Comparison of ENCODE assay signal across 10 cellular contexts in the genomic region with DNA sequence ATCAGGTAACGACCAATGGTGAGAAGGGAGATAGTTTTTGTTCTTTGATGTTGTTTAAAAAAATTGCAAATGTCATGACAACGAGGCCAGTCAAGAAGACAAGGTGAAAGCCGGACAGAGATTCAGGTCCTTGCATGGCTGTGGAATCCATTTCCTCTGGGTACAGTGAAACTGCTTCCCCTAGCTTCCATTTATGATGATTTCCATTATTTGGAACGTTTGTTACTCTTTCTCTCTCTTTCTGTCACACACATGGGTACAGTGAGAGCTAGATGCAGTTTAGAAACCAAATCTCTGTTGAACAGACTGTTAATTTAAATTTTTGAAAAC. TPM values are rescaled to one million over a fixed set of nuclear protein-coding genes. Genes with fewer than 3 reads are reported as not detected.
DNase-seq lines count a peak whose midpoint lies in the region; ATAC-seq and TF ChIP-seq lines count a peak whose summit lies in the region.
"Had no signal": no experiment of that assay in that cellular context is flagged by ENCODE, and none has a peak within 500 bp of the region (broad histone marks: within the 10 kb centered on the region; RNA-seq: fewer than 3 reads in every experiment).

No MANE protein-coding gene starts in this region.

- DNase-seq in heart right ventricle (no peak), left cardiac atrium (no peak), choroid plexus epithelial cell (ENCODE audit: low read depth) (no peak), vagina (ENCODE audit: extremely low spot score in 2 of 2) (no peak), HEK293T (ENCODE audit: extremely low spot score) (no peak), H4 (ENCODE audit: low spot score) (no peak)
- no peak for DNase-seq in naive thymus-derived CD4-positive, alpha-beta T cell

- ATAC-seq in heart right ventricle (peak in 2 of 8 donors; percentile 36 to 48), left cardiac atrium (no peak)
- no peak for ATAC-seq in naive thymus-derived CD4-positive, alpha-beta T cell

- intact Hi-C loops in heart right ventricle (cut with DNase I) (no loop called here), left cardiac atrium (cut with DNase I) (no loop called here), vagina (cut with DNase I) (no loop called here)
- intact Hi-C loops in naive thymus-derived CD4-positive, alpha-beta T cell (cut with micrococcal nuclease), result no loop called here

- peak overlapping the region in 8 of 10 donors; percentile 27 to 59 (median 44) for H3K4me3 ChIP-seq in heart right ventricle
- peak overlapping the region; percentile 43 for H3K4me3 ChIP-seq in choroid plexus epithelial cell (ENCODE audit: low read depth, low read length)
- peak overlapping the region; percentile 64 to 78 for H3K4me3 ChIP-seq in mucosa of rectum (ENCODE audit: low read length in 2 of 2)
- peak overlapping the region; percentile 28 to 47 for H3K4me3 ChIP-seq in vagina
- no peak overlapping the region for H3K4me3 ChIP-seq in naive thymus-derived CD4-positive, alpha-beta T cell (ENCODE audit: low read length)

- H3K27me3 Mint-ChIP-seq in naive thymus-derived CD4-positive, alpha-beta T cell, result peaks cover 26 to 33% (median 30%) of the 10 kb centered on the region in 5 donors

- H3K4me1 ChIP-seq in heart right ventricle, result peaks cover 0 to 40% (median 16%) of the 10 kb centered on the region in 9 donors
- H3K4me1 ChIP-seq in mucosa of rectum (ENCODE audit: control insufficient read depth in 2 of 2, insufficient read depth in 2 of 2, low read length in 2 of 2), result peaks cover 17 to 37% of the 10 kb centered on the region in 2 donors
- peaks cover 15% of the 10 kb centered on the region for H3K4me1 ChIP-seq in vagina
- no peaks in the 10 kb centered on the region for H3K4me1 ChIP-seq in naive thymus-derived CD4-positive, alpha-beta T cell (ENCODE audit: control insufficient read depth in 2 of 2, insufficient read depth in 2 of 2, low read length in 2 of 2)

- no peak overlapping the region for H3K27ac Mint-ChIP-seq in naive thymus-derived CD4-positive, alpha-beta T cell
- H3K27ac Mint-ChIP-seq: activated naive CD4-positive, alpha-beta T cell treated with anti-CD3 and anti-CD28 coated beads, Interleukin-2, amount 50 U/mL, for 24 hours had no signal

- H3K4me3 Mint-ChIP-seq in naive thymus-derived CD4-positive, alpha-beta T cell, result peak overlapping the region in 4 of 10 donors; percentile 14 to 48 (median 23)
- H3K4me3 Mint-ChIP-seq: activated naive CD4-positive, alpha-beta T cell treated with anti-CD3 and anti-CD28 coated beads, Interleukin-2, amount 50 U/mL, for 24 hours had no signal

- 17 to 18% methylated on average over 4 of the region's 4 CpGs for WGBS in heart right ventricle, 2 donors

- H3K27me3 ChIP-seq in heart right ventricle, result peaks cover 0 to 8% (median 0%) of the 10 kb centered on the region in 7 donors
- H3K27me3 ChIP-seq in mucosa of rectum (ENCODE audit: control insufficient read depth in 2 of 2, insufficient read depth in 2 of 2, low read length in 2 of 2), result no peaks in the 10 kb centered on the region
- H3K27me3 ChIP-seq in vagina, result no peaks in the 10 kb centered on the region
- H3K27me3 ChIP-seq in naive thymus-derived CD4-positive, alpha-beta T cell (ENCODE audit: control insufficient read depth in 2 of 2, insufficient read depth in 2 of 2, low read length in 2 of 2), result no peaks in the 10 kb centered on the region

- no peaks in the 10 kb centered on the region for H3K36me3 Mint-ChIP-seq in naive thymus-derived CD4-positive, alpha-beta T cell
- H3K36me3 Mint-ChIP-seq: activated naive CD4-positive, alpha-beta T cell treated with anti-CD3 and anti-CD28 coated beads, Interleukin-2, amount 50 U/mL, for 24 hours had no signal

- H3K36me3 ChIP-seq in heart right ventricle, result no peaks in the 10 kb centered on the region
- no peaks in the 10 kb centered on the region for H3K36me3 ChIP-seq in mucosa of rectum (ENCODE audit: control insufficient read depth in 2 of 2, insufficient read depth in 2 of 2, low read length in 2 of 2)
- no peaks in the 10 kb centered on the region for H3K36me3 ChIP-seq in vagina
- no peaks in the 10 kb centered on the region for H3K36me3 ChIP-seq in naive thymus-derived CD4-positive, alpha-beta T cell (ENCODE audit: control insufficient read depth in 2 of 3, insufficient read depth in 3 of 3, low read length in 3 of 3)

- CTCF ChIA-PET in naive thymus-derived CD4-positive, alpha-beta T cell (lab: Charles Lee), result interaction anchor here (1.4 kb wide), 1 partner anchor 10 kb away, joined by 8 read pairs; no protein-coding TSS in a partner anchor
- CTCF ChIA-PET in HEK293T (lab: Yijun Ruan, JAX), result interaction anchor here (0.6 to 2.3 kb wide), 6 partner anchors 10 to 422 kb away, joined by 3 to 17 read pairs (median 3); no protein-coding TSS in a partner anchor

- peaks cover 3 to 20% (median 11%) of the 10 kb centered on the region in 7 donors for H3K4me1 Mint-ChIP-seq in naive thymus-derived CD4-positive, alpha-beta T cell

- no peak for TF ChIP-seq POLR2A in vagina (IDR thresholded peaks at IDR 0.05)

- H3K27ac ChIP-seq in heart right ventricle (peak overlapping the region; percentile 59 to 95 (median 82)), mucosa of rectum (ENCODE audit: low read depth in 2 of 2, low read length in 2 of 2) (peak overlapping the region; percentile 92 to 97), vagina (no peak overlapping the region)
- H3K27ac ChIP-seq in naive thymus-derived CD4-positive, alpha-beta T cell (ENCODE audit: low read depth, low read length), result no peak overlapping the region
- H3K27ac ChIP-seq: KMS-11 had no signal

- H3K9me3 ChIP-seq in heart right ventricle (no peaks in the 10 kb centered on the region), mucosa of rectum (ENCODE audit: control insufficient read depth in 2 of 2, low read length in 2 of 2) (no peaks in the 10 kb centered on the region), vagina (no peaks in the 10 kb centered on the region)
- H3K9me3 ChIP-seq in naive thymus-derived CD4-positive, alpha-beta T cell (ENCODE audit: control insufficient read depth in 2 of 3, low read length in 3 of 3), result no peaks in the 10 kb centered on the region

- POLR2A ChIA-PET in naive thymus-derived CD4-positive, alpha-beta T cell (lab: Charles Lee), result no interaction called here
- POLR2A ChIA-PET in HEK293T (lab: Yijun Ruan, JAX), result interaction anchor here (0.8 to 1.8 kb wide), 16 partner anchors 9 to 364 kb away, joined by 3 to 13 read pairs (median 4); partner anchors contain the start of gene MSH2

- H3K9me3 Mint-ChIP-seq in naive thymus-derived CD4-positive, alpha-beta T cell, result no peaks in the 10 kb centered on the region
- H3K9me3 Mint-ChIP-seq: activated naive CD4-positive, alpha-beta T cell treated with anti-CD3 and anti-CD28 coated beads, Interleukin-2, amount 50 U/mL, for 24 hours had no signal

- TF ChIP-seq CTCF in heart right ventricle (IDR thresholded peaks at IDR 0.05) (no peak), choroid plexus epithelial cell (conservative IDR thresholded peaks at IDR 0.05; ENCODE audit: low read depth, low read length) (no peak), vagina (IDR thresholded peaks at IDR 0.05) (no peak)

- peak overlapping the region; percentile 81 to 86 for H3K9ac ChIP-seq in mucosa of rectum (ENCODE audit: low read depth in 1 of 2, low read length in 2 of 2)
- H3K9ac ChIP-seq: KMS-11 had no signal

TF ChIP-seq in HEK293T, 16 proteins besides CTCF, POLR2A, EP300 and RAD21:
- no peak for TF ChIP-seq FOXK2 (IDR thresholded peaks at IDR 0.05)
- no peak for TF ChIP-seq HDGF (IDR thresholded peaks at IDR 0.05; ENCODE audit: borderline replicate concordance)
TF ChIP-seq in HEK293T: peak in this region for 0.

RNA-seq across cellular contexts. Expression of gene EPCAM, which starts 23.6 kb away (rescaled TPM):
- 1 to 10 TPM in 2 of 10 donors, under 1 TPM in 5, not detected in 3; 0.16 to 2.9 (median 0.46) TPM for total RNA-seq in heart right ventricle
- under 1 TPM; 0.07 to 0.15 TPM for polyA plus RNA-seq in heart right ventricle
- under 1 TPM; 0.12 to 0.89 TPM for total RNA-seq in left cardiac atrium
- 1.2 TPM for total RNA-seq in vagina
- not detected for total RNA-seq in naive thymus-derived CD4-positive, alpha-beta T cell
- polyA plus RNA-seq in naive thymus-derived CD4-positive, alpha-beta T cell, result not detected
- not detected in 2 replicates for total RNA-seq in H4 (2014; rRNA removed; shearing (Covaris generic))

RNA-seq across cellular contexts. Expression of gene MSH2, which starts 57.4 kb away (rescaled TPM):
- 10 to 100 TPM; 10.5 to 18.9 (median 16.7) TPM for total RNA-seq in heart right ventricle
- 1 to 10 TPM; 4.3 to 6.5 TPM for polyA plus RNA-seq in heart right ventricle
- 10 to 100 TPM; 11.4 to 13.5 TPM for total RNA-seq in left cardiac atrium
- 9.3 TPM for total RNA-seq in vagina
- total RNA-seq in naive thymus-derived CD4-positive, alpha-beta T cell, result 10 to 100 TPM; 12.2 to 44.7 (median 31.4) TPM
- polyA plus RNA-seq in naive thymus-derived CD4-positive, alpha-beta T cell, result 10 to 100 TPM; 40.5 to 46.8 TPM
- total RNA-seq in H4 (2014; rRNA removed; shearing (Covaris generic)), result 38.0 and 44.1 TPM in 2 replicates

Comparison
In these comparisons a context has a peak if more than half of its experiments do, and no peak if none do; other contexts are left out.
1. H3K27ac ChIP-seq: peak in heart right ventricle (10 of 10) and mucosa of rectum (2 of 2); none in vagina (single experiment) and naive thymus-derived CD4-positive, alpha-beta T cell (single experiment).